Comparison of ENCODE assay signal across 16 cellular contexts in the genomic region with DNA sequence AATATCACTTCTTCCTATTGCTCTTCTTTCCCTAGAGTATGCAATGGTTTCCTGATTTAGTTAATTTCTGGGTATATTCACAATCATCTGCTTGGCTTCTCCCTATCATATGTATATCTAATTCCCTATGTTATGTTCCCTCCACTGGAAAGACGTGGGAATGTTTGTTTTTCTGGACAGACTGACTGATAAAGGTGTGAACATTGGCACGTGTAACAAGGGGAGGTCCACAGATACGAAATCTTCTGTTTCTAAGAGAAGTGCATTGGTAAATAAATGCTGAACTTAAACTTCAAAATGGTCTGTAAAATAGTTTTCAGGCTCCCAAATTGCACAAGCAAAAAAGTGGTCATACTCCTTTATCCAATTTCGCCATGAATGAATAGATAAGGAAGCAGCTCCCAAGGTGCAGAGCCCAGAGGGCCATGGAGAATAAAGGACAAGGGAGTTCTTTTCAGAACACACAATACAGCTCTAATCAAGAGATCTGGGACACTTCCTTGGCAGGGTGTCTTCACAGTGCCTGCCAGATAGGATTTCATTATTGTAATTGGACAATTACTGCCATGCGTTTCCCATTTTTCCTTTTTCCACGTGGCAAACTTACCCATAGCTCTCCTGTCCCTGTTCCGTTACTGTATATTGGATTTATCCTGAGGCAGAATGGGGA.
DNase-seq lines count a peak whose midpoint lies in the region; ATAC-seq, FAIRE-seq and TF ChIP-seq lines count a peak whose summit lies in the region.
"Had no signal": no experiment of that assay in that cellular context is flagged by ENCODE, and none has a peak within 500 bp of the region (broad histone marks: within the 10 kb centered on the region; RNA-seq: fewer than 3 reads in every experiment).

No MANE protein-coding gene starts in this region.

- intact Hi-C loops in body of pancreas (cut with DNase I) = no loop called here
- intact Hi-C loops in pancreas (cut with DNase I) = no loop called here

- TF ChIP-seq POLR2A in body of pancreas (IDR thresholded peaks at IDR 0.05) = no peak

- H3K36me3 ChIP-seq in body of pancreas (replicated peaks in 1 of 2; ENCODE audit: insufficient read depth in 1 of 2, low read depth in 2 of 2) (no peaks in the 10 kb centered on the region), pancreas (no peaks in the 10 kb centered on the region)
- H3K36me3 ChIP-seq: BE2C had no signal

- H3K27ac ChIP-seq in body of pancreas (no peak overlapping the region), pancreas (no peak overlapping the region), coronary artery (no peak overlapping the region)
- H3K27ac ChIP-seq: C4-2B had no signal

- ATAC-seq in body of pancreas (peak; percentile 40), pancreas (peak; percentile 47 to 84 (median 70)), GM21447 (IDR thresholded peaks at IDR 0.05; ENCODE audit: unreplicated experiment) (no peak)
- ATAC-seq: GM12878 had no signal

- H3K4me3 ChIP-seq in body of pancreas = no peak overlapping the region
- H3K4me3 ChIP-seq in pancreas = no peak overlapping the region
- no peak overlapping the region for H3K4me3 ChIP-seq in coronary artery
- H3K4me3 ChIP-seq: GM12878 had no signal

- 30 to 36% methylated on average over 7 of the region's 7 CpGs for WGBS in body of pancreas, 2 donors
- 39% methylated on average over 7 of the region's 7 CpGs for WGBS in pancreas, 2 donors

- no peaks in the 10 kb centered on the region for H3K9me3 ChIP-seq in body of pancreas
- H3K9me3 ChIP-seq in pancreas = no peaks in the 10 kb centered on the region
- H3K9me3 ChIP-seq: BE2C had no signal

- DNase-seq in COR-L47 (lab: John Stamatoyannopoulos, UW) (peak; percentile 65), NCI-H146 (lab: John Stamatoyannopoulos, UW) (peak; percentile 64), body of pancreas (peak in 1 of 4 donors; percentile 10), pancreas (no peak), coronary artery (ENCODE audit: low spot score) (no peak), kidney glomerular epithelial cell (lab: John Stamatoyannopoulos, UW) (no peak)
- DNase-seq: BE2C; CD4-positive, alpha-beta memory T cell; DMS 273 treated with DMSO at 0.1 percent for 48 hours; GOT3; H9 had no signal

- TF ChIP-seq CTCF in body of pancreas (IDR thresholded peaks at IDR 0.05) (no peak), pancreas (IDR thresholded peaks at IDR 0.05) (no peak), coronary artery (IDR thresholded peaks at IDR 0.05) (no peak)

- no peak for FAIRE-seq in pancreas (lab: Jason Lieb, UNC)
- FAIRE-seq: A204.1, GM12878, GM18507 had no signal

- H3K4me1 ChIP-seq in body of pancreas (peaks cover 28% of the 10 kb centered on the region), pancreas (peaks cover 0 to 13% (median 6%) of the 10 kb centered on the region in 3 donors)
- H3K4me1 ChIP-seq: BE2C had no signal

- no peaks in the 10 kb centered on the region for H3K27me3 ChIP-seq in body of pancreas
- no peaks in the 10 kb centered on the region for H3K27me3 ChIP-seq in pancreas
- H3K27me3 ChIP-seq: BE2C had no signal

Comparison
In these comparisons a context has a peak if more than half of its experiments do, and no peak if none do; other contexts are left out.
1. DNase-seq: peak in COR-L47 (single experiment) and NCI-H146 (single experiment); none in pancreas (0 of 6), coronary artery (single experiment) and kidney glomerular epithelial cell (single experiment).